8 cellular contexts compared by ENCODE assay signal in genomic region chr3:138417559-138417982, GRCh38. TPM values are rescaled to one million over a fixed set of nuclear protein-coding genes. Genes with fewer than 3 reads are reported as not detected.
DNase-seq lines count a peak whose midpoint lies in the region; ATAC-seq, FAIRE-seq and TF ChIP-seq lines count a peak whose summit lies in the region.

No MANE protein-coding gene starts in this region.

- no peak overlapping the region for H3K4me3 ChIP-seq in CD8-positive, alpha-beta T cell (ENCODE audit: low read depth, low read length)
- H3K4me3 ChIP-seq in endothelial cell of umbilical vein (replicated peaks in 1 of 3; ENCODE audit: insufficient read depth in 1 of 3, low read depth in 1 of 3, low read length in 3 of 3), result no peak overlapping the region

- no peak overlapping the region for H3K27ac ChIP-seq in CD8-positive, alpha-beta T cell (ENCODE audit: low read depth, low read length)
- no peak overlapping the region for H3K27ac ChIP-seq in endothelial cell of umbilical vein (ENCODE audit: insufficient read depth, low read depth, low read length)

- dilution Hi-C loops in endothelial cell of umbilical vein (cut with MboI; ENCODE audit: extremely low pct_ligation_motif_present, low sequenced_read_pairs), result no loop called here

- no peak overlapping the region for H3K27ac Mint-ChIP-seq in CD8-positive, alpha-beta T cell

- no peaks in the 10 kb centered on the region for H3K9me1 ChIP-seq in endothelial cell of umbilical vein (replicated peaks; ENCODE audit: control insufficient read depth, extremely low read depth, insufficient read depth, low read length)

- H3K4me1 ChIP-seq in CD8-positive, alpha-beta T cell (ENCODE audit: insufficient read depth, low read length), result no peaks in the 10 kb centered on the region
- no peaks in the 10 kb centered on the region for H3K4me1 ChIP-seq in endothelial cell of umbilical vein (ENCODE audit: control insufficient read depth, extremely low read depth, insufficient read depth, low read length)

- no peak for TF ChIP-seq POLR2A in endothelial cell of umbilical vein (IDR thresholded peaks at IDR 0.05; ENCODE audit: low read depth, low read length)

- H3K27me3 Mint-ChIP-seq in CD8-positive, alpha-beta T cell (ENCODE audit: low read depth), result peaks cover 7% of the 10 kb centered on the region

- peaks cover 3% of the 10 kb centered on the region for H3K27me3 ChIP-seq in CD8-positive, alpha-beta T cell (ENCODE audit: insufficient read depth, low read length)
- peaks cover 0 to 5% of the 10 kb centered on the region in 2 experiments for H3K27me3 ChIP-seq in endothelial cell of umbilical vein (ENCODE audit: control insufficient read depth in 2 of 2, insufficient read depth in 2 of 2, low read length in 2 of 2)

- peak; percentile 71 for TF ChIP-seq CTCF in CD8-positive, alpha-beta T cell (IDR thresholded peaks at IDR 0.05)
- TF ChIP-seq CTCF in endothelial cell of umbilical vein (IDR thresholded peaks at IDR 0.05; ENCODE audit: extremely low read depth in 1 of 2, insufficient read depth in 1 of 2, low read depth in 1 of 2, low read length in 2 of 2), result peak; percentile 89 to 92

- no peaks in the 10 kb centered on the region for H3K79me2 ChIP-seq in endothelial cell of umbilical vein (ENCODE audit: control insufficient read depth, insufficient read depth, low read length)

- H3K9ac ChIP-seq in endothelial cell of umbilical vein (replicated peaks; ENCODE audit: extremely low read depth, insufficient read depth, low read length), result no peak overlapping the region

- no peaks in the 10 kb centered on the region for H3K4me1 Mint-ChIP-seq in CD8-positive, alpha-beta T cell (ENCODE audit: low read depth)

- H3K36me3 ChIP-seq in CD8-positive, alpha-beta T cell (ENCODE audit: insufficient read depth, low read length), result no peaks in the 10 kb centered on the region
- no peaks in the 10 kb centered on the region for H3K36me3 ChIP-seq in endothelial cell of umbilical vein (ENCODE audit: control insufficient read depth in 2 of 2, extremely low read depth in 1 of 2, insufficient read depth in 2 of 2, low read length in 2 of 2)

- no peak overlapping the region for H3K4me3 Mint-ChIP-seq in CD8-positive, alpha-beta T cell

- H4K20me1 ChIP-seq in endothelial cell of umbilical vein (replicated peaks; ENCODE audit: control insufficient read depth, extremely low read depth, insufficient read depth, low read length), result no peaks in the 10 kb centered on the region

- CTCF ChIA-PET in CD8-positive, alpha-beta T cell (lab: Charles Lee), result interaction anchor here (0.6 to 4.6 kb wide), 31 partner anchors 9 to 913 kb away, joined by 3 to 53 read pairs (median 4); partner anchors contain the start of genes CEP70 and ESYT3
- CTCF ChIA-PET in endothelial cell of umbilical vein (lab: Charles Lee), result interaction anchor here (0.6 to 2.9 kb wide), 35 partner anchors 8 to 936 kb away, joined by 3 to 92 read pairs (median 4); partner anchors contain the start of genes ESYT3 and MRAS

- POLR2A ChIA-PET in CD8-positive, alpha-beta T cell (lab: Charles Lee), result no interaction called here
- POLR2A ChIA-PET in endothelial cell of umbilical vein (lab: Charles Lee), result no interaction called here

- no TSS peak for BruUV-seq in endothelial cell of umbilical vein (replicated peaks; lab: Mats Ljungman, UMichigan)

- no peaks in the 10 kb centered on the region for H3K9me3 ChIP-seq in CD8-positive, alpha-beta T cell (ENCODE audit: low read length)
- no peaks in the 10 kb centered on the region for H3K9me3 ChIP-seq in endothelial cell of umbilical vein (replicated peaks; ENCODE audit: control insufficient read depth, insufficient read depth, low read length)

- H3K4me2 ChIP-seq in endothelial cell of umbilical vein (ENCODE audit: insufficient read depth, low read length), result no peak overlapping the region

- no peak overlapping the region for H2AFZ ChIP-seq in endothelial cell of umbilical vein (ENCODE audit: low read depth, low read length)

- FAIRE-seq in endothelial cell of umbilical vein (lab: Jason Lieb, UNC), result peak; percentile 90

- intact Hi-C loops in CD8-positive, alpha-beta T cell (cut with DNase I, micrococcal nuclease), result loop anchor here (1.0 to 10.0 kb wide), 5 partner anchors 235 to 912 kb away; no protein-coding TSS in a partner anchor
- intact Hi-C loops in endothelial cell of umbilical vein (cut with micrococcal nuclease), result loop anchor here (1.0 to 5.0 kb wide), 8 partner anchors 62 to 912 kb away; partner anchors contain the start of gene CEP70

- no peaks in the 10 kb centered on the region for H3K36me3 Mint-ChIP-seq in CD8-positive, alpha-beta T cell

- H3K9me3 Mint-ChIP-seq in CD8-positive, alpha-beta T cell, result no peaks in the 10 kb centered on the region

- peak; percentile 29 to 70 (median 50) for DNase-seq in CD8-positive, alpha-beta T cell
- DNase-seq in HT-29 (ENCODE audit: low spot score) (peak; percentile 84), NOMO-1 (lab: John Stamatoyannopoulos, UW; ENCODE audit: unreplicated experiment in 2 of 2) (peak; percentile 75 to 79), endothelial cell of umbilical vein (ENCODE audit: low read depth, low spot score) (peak; percentile 64), middle frontal gyrus (ENCODE audit: extremely low spot score, low spot score) (peak; percentile 72)
- DNase-seq in activated CD8-positive, alpha-beta memory T cell treated with anti-CD3 and anti-CD28 coated beads for 4 hours (ENCODE audit: low read depth in 2 of 2), result peak; percentile 19 to 23
- DNase-seq in stimulated activated CD8-positive, alpha-beta memory T cell treated with anti-CD3 and anti-CD28 coated beads, Interleukin-4, amount 100 ng/mL, for 1 hour (ENCODE audit: low read depth in 2 of 2, low spot score in 1 of 2), result peak; percentile 21 to 37

- peak; percentile 69 for ATAC-seq in CD8-positive, alpha-beta T cell
- ATAC-seq in GM19455 (IDR thresholded peaks at IDR 0.05; ENCODE audit: unreplicated experiment), result peak; percentile 76

TF ChIP-seq in endothelial cell of umbilical vein, 7 proteins besides CTCF, POLR2A, EP300 and RAD21:
- TF ChIP-seq FOS (IDR thresholded peaks at IDR 0.05; ENCODE audit: borderline replicate concordance, insufficient read depth, low read length) (no peak), EZH2 (IDR thresholded peaks at IDR 0.05; ENCODE audit: borderline replicate concordance, low read depth, low read length, severe bottlenecking) (no peak), GATA2 (IDR thresholded peaks at IDR 0.05; ENCODE audit: insufficient read depth, insufficient read length, low read depth, low read length) (no peak), JUN (IDR thresholded peaks at IDR 0.05; ENCODE audit: borderline replicate concordance, insufficient read depth, insufficient read length, low read depth) (no peak), MAX (IDR thresholded peaks at IDR 0.05; ENCODE audit: insufficient read depth, insufficient read length) (no peak), POLR2AphosphoS5 (IDR thresholded peaks at IDR 0.05; ENCODE audit: insufficient read depth, low read depth, low read length) (no peak), MYC (IDR thresholded peaks at IDR 0.05; ENCODE audit: low read depth, low read length) (no peak)

RNA-seq across cellular contexts. Expression of gene ESYT3, which starts 16.8 kb away (rescaled TPM):
- total RNA-seq in CD8-positive, alpha-beta T cell, result not detected
- not detected in 2 replicates for total RNA-seq in HT-29 (2014; rRNA removed; shearing (Covaris generic))
- total RNA-seq in endothelial cell of umbilical vein, result not detected in 2 replicates
- not detected in 2 replicates for polyA plus RNA-seq in endothelial cell of umbilical vein
- not detected in 2 replicates for polyA plus RNA-seq in endothelial cell of umbilical vein (2011; cell fraction: cytosol; rRNA removed)
- 0.14 TPM in 1 of 2 replicates, not detected in the other for polyA plus RNA-seq in endothelial cell of umbilical vein (2011; cell fraction: nucleus; rRNA removed)
- not detected in 2 replicates for polyA plus RNA-seq in endothelial cell of umbilical vein (2012)
- polyA minus RNA-seq in endothelial cell of umbilical vein, result not detected in 2 replicates
- 0.82 TPM for polyA minus RNA-seq in endothelial cell of umbilical vein (2011; cell fraction: cytosol; rRNA and poly(A)+ RNA removed)
- 0.10 TPM in 1 of 2 replicates, not detected in the other for polyA minus RNA-seq in endothelial cell of umbilical vein (2011; cell fraction: nucleus; rRNA and poly(A)+ RNA removed)

Comparison
In these comparisons a context has a peak if more than half of its experiments do, and no peak if none do; other contexts are left out.
1. DNase-seq: peak in every context shown above with its lines; median percentile 84 in HT-29; 77 in NOMO-1; 72 in middle frontal gyrus; 64 in endothelial cell of umbilical vein; 50 in CD8-positive, alpha-beta T cell; 29 in stimulated activated CD8-positive, alpha-beta memory T cell treated with anti-CD3 and anti-CD28 coated beads, Interleukin-4, amount 100 ng/mL, for 1 hour; 21 in activated CD8-positive, alpha-beta memory T cell treated with anti-CD3 and anti-CD28 coated beads for 4 hours.